Comparison of ENCODE assay signal across 10 cellular contexts in the genomic region with DNA sequence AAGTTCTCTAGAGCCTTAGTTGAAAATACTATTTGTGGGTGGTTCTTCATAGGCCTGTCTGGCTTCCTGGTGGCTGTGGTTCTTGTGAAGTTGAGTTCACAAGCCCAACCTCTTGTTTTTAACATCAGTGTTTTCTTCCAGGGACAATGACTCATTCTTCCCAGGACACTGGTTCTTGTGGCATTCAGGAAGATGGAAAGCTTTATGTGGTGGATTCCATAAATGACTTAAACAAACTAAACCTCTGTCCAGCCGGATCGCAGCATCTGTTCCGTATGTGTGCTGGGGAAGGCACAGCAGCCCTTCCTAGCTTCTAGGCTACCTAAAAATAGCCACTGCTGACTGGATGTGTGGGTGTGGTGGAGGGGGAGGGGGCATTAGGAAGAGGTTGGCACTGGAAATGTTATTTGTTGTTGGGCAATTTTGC. TPM values are rescaled to one million over a fixed set of nuclear protein-coding genes. Genes with fewer than 3 reads are reported as not detected.
DNase-seq lines count a peak whose midpoint lies in the region; ATAC-seq, FAIRE-seq and TF ChIP-seq lines count a peak whose summit lies in the region.
"Had no signal": no experiment of that assay in that cellular context is flagged by ENCODE, and none has a peak within 500 bp of the region (broad histone marks: within the 10 kb centered on the region; RNA-seq: fewer than 3 reads in every experiment).

No MANE protein-coding gene starts in this region.

- H3K4me1 ChIP-seq in A549 (peaks cover 44% of the 10 kb centered on the region), IMR-90 (ENCODE audit: control insufficient read depth, insufficient read depth, low read length) (peaks cover 4% of the 10 kb centered on the region; the same call in 1 of the 2 replicates), HepG2 (ENCODE audit: insufficient read depth, low read length) (peaks cover 8% of the 10 kb centered on the region; the same call in 1 of the 2 replicates), OCI-LY7 (ENCODE audit: insufficient read depth, low read length, poor library complexity, severe bottlenecking) (no peaks in the 10 kb centered on the region)

- H3K36me3 ChIP-seq in IMR-90 (ENCODE audit: control insufficient read depth, insufficient read depth, low read length) (no peaks in the 10 kb centered on the region; the same call in 1 of the 2 replicates), HepG2 (replicated peaks in 1 of 2; ENCODE audit: control insufficient read depth in 1 of 2, insufficient read depth in 2 of 2, low read length in 2 of 2) (no peaks in the 10 kb centered on the region; a peak in 1 of 5 replicates), OCI-LY7 (ENCODE audit: insufficient read depth, low read length) (no peaks in the 10 kb centered on the region; the same call in 1 of the 2 replicates)

- 7% methylated on average over 3 of the region's 3 CpGs for WGBS in A549 (ENCODE audit: missing lambda C conversion rate)
- no CpG with 5 or more reads among the region's 3 CpGs for WGBS in IMR-90 (ENCODE audit: extremely low coverage in 2 of 2, insufficient read length in 1 of 2), 2 experiments
- 84% methylated on average over 3 of the region's 3 CpGs for WGBS in HepG2 (ENCODE audit: low lambda C conversion rate)

- BruUV-seq in IMR-90 (replicated peaks; lab: Mats Ljungman, UMichigan) (no TSS peak), HepG2 (replicated peaks; lab: Mats Ljungman, UMichigan) (no TSS peak), OCI-LY7 (replicated peaks; lab: Mats Ljungman, UMichigan) (no TSS peak)

- H3K27ac ChIP-seq in A549 (peak overlapping the region; percentile 46 to 56; a peak in 5 of 6 replicates), IMR-90 (ENCODE audit: insufficient read depth, low read length) (no peak overlapping the region), coronary artery (peak overlapping the region; percentile 9 to 76), HepG2 (ENCODE audit: extremely low read length, insufficient read depth, low read length) (no peak overlapping the region), OCI-LY7 (ENCODE audit: low read depth, low read length, poor library complexity, severe bottlenecking) (no peak overlapping the region)
- H3K27ac ChIP-seq: C4-2B had no signal

- H3K9me1 ChIP-seq in IMR-90 (ENCODE audit: insufficient read depth, low read length) = peaks cover 11% of the 10 kb centered on the region

- no peaks in the 10 kb centered on the region for H3K27me3 Mint-ChIP-seq in type B pancreatic cell
- H3K27me3 Mint-ChIP-seq in activated T-cell treated with anti-CD3 and anti-CD28 coated beads, Interleukin-2, amount 50 U/mL, for 4 hours (ENCODE audit: low read depth) = no peaks in the 10 kb centered on the region

- TF ChIP-seq RAD21 in A549 (conservative IDR thresholded peaks at IDR 0.05 in 1 of 2, IDR thresholded peaks at IDR 0.05 in 1 of 2) (no peak), IMR-90 (IDR thresholded peaks at IDR 0.05; ENCODE audit: low read length) (no peak), HepG2 (CRISPR knock-in tag; IDR thresholded peaks at IDR 0.05) (no peak)

- no peak overlapping the region for H2AK5ac ChIP-seq in IMR-90 (ENCODE audit: low read depth, low read length)

- H3K14ac ChIP-seq in IMR-90 (replicated peaks; ENCODE audit: low read depth, low read length) = no peak overlapping the region

- dilution Hi-C loops in IMR-90 (cut with HindIII; ENCODE audit: low sequenced_read_pairs, unreplicated experiment) = no loop called here

- no peak overlapping the region for H2AFZ ChIP-seq in IMR-90 (replicated peaks; ENCODE audit: low read length, poor library complexity)
- H2AFZ ChIP-seq in HepG2 (ENCODE audit: low read length) = no peak overlapping the region
- H2AFZ ChIP-seq in OCI-LY7 (ENCODE audit: low read length) = no peak overlapping the region

- no peak overlapping the region for H3K18ac ChIP-seq in IMR-90 (ENCODE audit: low read depth, low read length)

- peak overlapping the region; percentile 6 for H2BK5ac ChIP-seq in IMR-90 (ENCODE audit: low read depth, low read length, poor library complexity, severe bottlenecking)

- no peaks in the 10 kb centered on the region for H3K9me3 ChIP-seq in A549
- no peaks in the 10 kb centered on the region for H3K9me3 ChIP-seq in IMR-90 (ENCODE audit: control insufficient read depth, insufficient read depth, low read length)
- H3K9me3 ChIP-seq in HepG2 (ENCODE audit: low read length) = no peaks in the 10 kb centered on the region
- no peaks in the 10 kb centered on the region for H3K9me3 ChIP-seq in OCI-LY7 (ENCODE audit: low read length)

- H3K23ac ChIP-seq in IMR-90 (ENCODE audit: low read depth, low read length) = no peak overlapping the region

- H3K4ac ChIP-seq in IMR-90 (ENCODE audit: low read depth, low read length) = peak overlapping the region; percentile 22; the same call in 1 of the 2 replicates

- TF ChIP-seq POLR2A in A549 (IDR thresholded peaks at IDR 0.05; ENCODE audit: low read length) (no peak), IMR-90 (IDR thresholded peaks at IDR 0.05; ENCODE audit: low read depth, low read length) (no peak), HepG2 (IDR thresholded peaks at IDR 0.05; ENCODE audit: insufficient read depth in 1 of 2, low read depth in 2 of 2, low read length in 2 of 2) (no peak)

- POLR2A ChIA-PET in A549 (lab: Yijun Ruan, JAX) (interaction anchor here (1.5 to 2.2 kb wide), 2 partner anchors 24 to 34 kb away, joined by 3 to 13 read pairs; partner anchors contain the start of gene IFRD1), IMR-90 (lab: Charles Lee; ENCODE audit: unreplicated experiment) (no interaction called here), HepG2 (lab: Yijun Ruan, JAX) (no interaction called here), OCI-LY7 (lab: Charles Lee) (no interaction called here)

- H4K8ac ChIP-seq in IMR-90 (ENCODE audit: low read depth in 2 of 2, low read length in 2 of 2) = peak overlapping the region in 1 of 2 experiments; percentile 15; a peak in 1 of 4 replicates

- H3K79me2 ChIP-seq in HepG2 (ENCODE audit: insufficient read depth, low read length) (no peaks in the 10 kb centered on the region), OCI-LY7 (ENCODE audit: insufficient read depth, low read depth, low read length) (no peaks in the 10 kb centered on the region)

- intact Hi-C loops in IMR-90 (cut with micrococcal nuclease) = no loop called here
- intact Hi-C loops in HepG2 (cut with micrococcal nuclease; ENCODE audit: unreplicated experiment) = loop anchor here (1.0 kb wide), 1 partner anchor 21 kb away; no protein-coding TSS in a partner anchor
- intact Hi-C loops in OCI-LY7 (cut with micrococcal nuclease; ENCODE audit: unreplicated experiment) = no loop called here

- no peaks in the 10 kb centered on the region for H3K36me3 Mint-ChIP-seq in type B pancreatic cell
- peaks cover under 1% of the 10 kb centered on the region for H3K36me3 Mint-ChIP-seq in activated T-cell treated with anti-CD3 and anti-CD28 coated beads, Interleukin-2, amount 50 U/mL, for 4 hours (ENCODE audit: insufficient read depth)

- ATAC-seq in A549 (peak; percentile 61 to 67; a peak in 5 of 6 replicates), IMR-90 (ENCODE audit: low read depth) (peak; percentile 79), HepG2 (no peak)
- no peak for ATAC-seq in activated T-cell treated with anti-CD3 and anti-CD28 coated beads, Interleukin-2, amount 50 U/mL, for 4 hours
- ATAC-seq: activated T-cell treated with anti-CD3 and anti-CD28 coated beads, Interleukin-2, amount 50 U/mL, for 72 hours had no signal

- no peak overlapping the region for H4K91ac ChIP-seq in IMR-90 (ENCODE audit: insufficient read depth, low read depth, low read length)

- peak overlapping the region; percentile 4 for H2AK9ac ChIP-seq in IMR-90 (replicated peaks; ENCODE audit: low read depth, low read length, poor library complexity)

- H3K27ac Mint-ChIP-seq in type B pancreatic cell = no peak overlapping the region
- H3K27ac Mint-ChIP-seq: activated T-cell treated with anti-CD3 and anti-CD28 coated beads, Interleukin-2, amount 50 U/mL, for 72 hours had no signal

- H3K9me3 Mint-ChIP-seq in type B pancreatic cell = no peaks in the 10 kb centered on the region
- H3K9me3 Mint-ChIP-seq in activated T-cell treated with anti-CD3 and anti-CD28 coated beads, Interleukin-2, amount 50 U/mL, for 4 hours = no peaks in the 10 kb centered on the region
- H3K9me3 Mint-ChIP-seq: activated T-cell treated with anti-CD3 and anti-CD28 coated beads, Interleukin-2, amount 50 U/mL, for 72 hours had no signal

- H4K5ac ChIP-seq in IMR-90 (ENCODE audit: low read depth, low read length) = no peak overlapping the region

- no peak for TF ChIP-seq CTCF in A549 (IDR thresholded peaks at IDR 0.05)
- TF ChIP-seq CTCF in IMR-90 (conservative IDR thresholded peaks at IDR 0.05; ENCODE audit: low read depth, low read length) = no peak
- TF ChIP-seq CTCF in coronary artery (IDR thresholded peaks at IDR 0.05) = no peak
- TF ChIP-seq CTCF in HepG2 (CRISPR knock-in tag; IDR thresholded peaks at IDR 0.05) = no peak
- no peak for TF ChIP-seq CTCF in type B pancreatic cell (conservative IDR thresholded peaks at IDR 0.05)
- TF ChIP-seq CTCF in OCI-LY7 (conservative IDR thresholded peaks at IDR 0.05; ENCODE audit: low read length) = no peak

- peaks cover 0 to 15% of the 10 kb centered on the region in 2 experiments; a peak in 2 of 4 replicates for H3K79me1 ChIP-seq in IMR-90 (ENCODE audit: low read depth in 1 of 2, low read length in 2 of 2)

- H2BK20ac ChIP-seq in IMR-90 (ENCODE audit: low read depth, low read length) = no peak overlapping the region

- H3K4me2 ChIP-seq in A549 (peak overlapping the region; percentile 52), IMR-90 (ENCODE audit: low read depth, low read length) (peak overlapping the region; percentile 32; the same call in 1 of the 2 replicates), HepG2 (ENCODE audit: low read depth, low read length) (no peak overlapping the region), OCI-LY7 (ENCODE audit: low read length) (no peak overlapping the region)

- DNase-seq in A549 (ENCODE audit: low read depth in 1 of 2, low spot score in 1 of 2) (peak; percentile 37 to 81), IMR-90 (peak; percentile 93), coronary artery (ENCODE audit: low spot score) (no peak), HepG2 (ENCODE audit: low spot score) (peak; percentile 68), type B pancreatic cell (ENCODE audit: extremely low spot score, unreplicated experiment) (no peak), OCI-LY7 (ENCODE audit: low spot score) (no peak), midbrain (lab: John Stamatoyannopoulos, UW) (no peak)
- DNase-seq in activated T-cell treated with anti-CD3 and anti-CD28 coated beads, Interleukin-2, amount 50 U/mL, for 4 hours = no peak
- DNase-seq: activated T-cell treated with anti-CD3 and anti-CD28 coated beads, Interleukin-2, amount 50 U/mL, for 72 hours had no signal

- TF ChIP-seq EP300 in A549 (IDR thresholded peaks at IDR 0.05) (no peak), HepG2 (IDR thresholded peaks at IDR 0.05; ENCODE audit: low read depth in 2 of 2, low read length in 2 of 2) (no peak; a peak in 1 of 4 replicates), HepG2 (CRISPR knock-in tag; IDR thresholded peaks at IDR 0.05; ENCODE audit: borderline replicate concordance) (no peak)

- CTCF ChIA-PET in A549 (lab: Yijun Ruan, JAX) = interaction anchor here (0.6 to 2.6 kb wide), 4 partner anchors 7 to 749 kb away, joined by 3 to 13 read pairs (median 4); no protein-coding TSS in a partner anchor
- CTCF ChIA-PET in IMR-90 (lab: Yijun Ruan, JAX) = interaction anchor here (0.6 to 1.4 kb wide), 6 partner anchors 10 to 490 kb away, joined by 3 to 4 read pairs (median 4); no protein-coding TSS in a partner anchor
- CTCF ChIA-PET in HepG2 (lab: Yijun Ruan, JAX; ENCODE audit: low intra/inter-chr PET ratio, low total read pairs) = no interaction called here
- CTCF ChIA-PET in OCI-LY7 (lab: Charles Lee; ENCODE audit: unreplicated experiment) = interaction anchor here (0.6 kb wide), 1 partner anchor 91 kb away, joined by 3 read pairs; no protein-coding TSS in a partner anchor

- peaks cover 9% of the 10 kb centered on the region for H3K4me1 Mint-ChIP-seq in type B pancreatic cell (ENCODE audit: unreplicated experiment)
- peaks cover 7% of the 10 kb centered on the region for H3K4me1 Mint-ChIP-seq in activated T-cell treated with anti-CD3 and anti-CD28 coated beads, Interleukin-2, amount 50 U/mL, for 4 hours (ENCODE audit: low read depth)

- H3K4me3 Mint-ChIP-seq in type B pancreatic cell = no peak overlapping the region
- H3K4me3 Mint-ChIP-seq in activated T-cell treated with anti-CD3 and anti-CD28 coated beads, Interleukin-2, amount 50 U/mL, for 4 hours = no peak overlapping the region
- H3K4me3 Mint-ChIP-seq: activated T-cell treated with anti-CD3 and anti-CD28 coated beads, Interleukin-2, amount 50 U/mL, for 72 hours had no signal

- H3K4me3 ChIP-seq in A549 = no peak overlapping the region
- no peak overlapping the region for H3K4me3 ChIP-seq in IMR-90 (ENCODE audit: insufficient read depth, low read depth, low read length)
- H3K4me3 ChIP-seq in coronary artery = peak overlapping the region; percentile 41
- H3K4me3 ChIP-seq in HepG2 (replicated peaks in 1 of 3; ENCODE audit: insufficient read depth in 1 of 3, low read depth in 2 of 3, low read length in 3 of 3) = no peak overlapping the region
- H3K4me3 ChIP-seq in OCI-LY7 (ENCODE audit: low read depth, low read length, poor library complexity, severe bottlenecking) = no peak overlapping the region

- H4K20me1 ChIP-seq in IMR-90 (ENCODE audit: insufficient read depth, low read length) = peaks cover 13% of the 10 kb centered on the region; the same call in 1 of the 2 replicates
- H4K20me1 ChIP-seq in HepG2 (ENCODE audit: insufficient read depth, low read length) = no peaks in the 10 kb centered on the region
- H4K20me1 ChIP-seq in OCI-LY7 (ENCODE audit: insufficient read depth, low read length) = no peaks in the 10 kb centered on the region

- FAIRE-seq in A549 (lab: Jason Lieb, UNC) = no peak
- no peak for FAIRE-seq in HepG2 (lab: Jason Lieb, UNC)

- no peak overlapping the region for H3K9ac ChIP-seq in IMR-90 (ENCODE audit: low read depth, low read length)
- H3K9ac ChIP-seq in HepG2 (ENCODE audit: insufficient read depth, low read depth, low read length) = no peak overlapping the region

- peak overlapping the region; percentile 38; the same call in 1 of the 3 replicates for H2BK15ac ChIP-seq in IMR-90 (ENCODE audit: low read depth, low read length)

- no peaks in the 10 kb centered on the region for H3K9me2 ChIP-seq in OCI-LY7 (ENCODE audit: insufficient read depth, low read length)

- no peak overlapping the region for H2BK120ac ChIP-seq in IMR-90 (ENCODE audit: low read depth, low read length)

- in situ Hi-C loops in IMR-90 (cut with MboI; ENCODE audit: low sequenced_read_pairs) = no loop called here
- in situ Hi-C loops in HepG2 (cut with HindIII; ENCODE audit: extremely low pct_ligation_motif_present, low pct_unique_long_range_greater_than_20kb) = no loop called here

- no peak overlapping the region for H3K56ac ChIP-seq in IMR-90 (ENCODE audit: extremely low read depth, insufficient read depth, low read length)

- no peaks in the 10 kb centered on the region for H3K27me3 ChIP-seq in IMR-90 (ENCODE audit: control insufficient read depth, insufficient read depth, low read length)
- no peaks in the 10 kb centered on the region for H3K27me3 ChIP-seq in HepG2 (ENCODE audit: control insufficient read depth in 1 of 2, insufficient read depth in 2 of 2, low read length in 2 of 2)

RNA-seq across cellular contexts. Expression of gene LSMEM1, which starts 3.9 kb away (rescaled TPM):
- 1.3 and 1.7 TPM in 2 replicates for polyA plus RNA-seq in A549 (2011; rRNA removed)
- 0.13 TPM in 2 replicates for polyA plus RNA-seq in A549 (2012; cell fraction: cytosol; rRNA removed)
- 0.28 and 1.0 TPM in 2 replicates for polyA plus RNA-seq in A549 (2012; cell fraction: nucleus; rRNA removed)
- 0.97 to 1.7 TPM (median 1.1 TPM) in 3 replicates for polyA plus RNA-seq in A549 (2017; fragmentation: RNase III; extraction: RNeasy Plus Mini Kit Qiagen cat#74134 plus additional on column Dnase treatment)
- 0.29 and 0.58 TPM in 2 replicates for polyA minus RNA-seq in A549 (2011; rRNA and poly(A)+ RNA removed)
- not detected in 2 replicates for total RNA-seq in IMR-90 (2012; rRNA removed)
- polyA plus RNA-seq in IMR-90 (2012; rRNA removed) = 0.56 and 0.68 TPM in 2 replicates
- polyA plus RNA-seq in IMR-90 (2012; cell fraction: cytosol; rRNA removed) = 0.03 and 0.04 TPM in 2 replicates
- polyA plus RNA-seq in IMR-90 (2012; cell fraction: nucleus; rRNA removed; ENCODE audit: low replicate concordance) = 0.27 and 2.8 TPM in 2 replicates
- total RNA-seq in HepG2 (2016; rRNA removed; fragmentation: Illumina TruSeq; extraction: Trizol) = 0.62 and 1.2 TPM in 2 replicates
- 0.10 and 0.26 TPM in 2 replicates for total RNA-seq in HepG2 (2016; cell fraction: cytosol; rRNA removed; fragmentation: Illumina TruSeq; extraction: Trizol; ENCODE audit: low read depth)
- total RNA-seq in HepG2 (2016; cell fraction: insoluble cytoplasmic fraction; rRNA removed; fragmentation: Illumina TruSeq; extraction: Trizol) = 0.49 and 1.2 TPM in 2 replicates
- 0.28 and 0.83 TPM in 2 replicates for total RNA-seq in HepG2 (2016; cell fraction: membrane; rRNA removed; fragmentation: Illumina TruSeq; extraction: Trizol)
- 2.8 and 3.6 TPM in 2 replicates for total RNA-seq in HepG2 (2016; cell fraction: nucleus; rRNA removed; fragmentation: Illumina TruSeq; extraction: Trizol)
- 1.3 and 1.4 TPM in 2 replicates for polyA plus RNA-seq in HepG2 (2011; rRNA removed)
- polyA plus RNA-seq in HepG2 (2011; cell fraction: cytosol; rRNA removed) = 0.09 and 0.18 TPM in 2 replicates
- 2.3 and 3.4 TPM in 2 replicates for polyA plus RNA-seq in HepG2 (2011; cell fraction: nucleus; rRNA removed)
- polyA plus RNA-seq in HepG2 (2012) = 0.97 and 2.1 TPM in 2 replicates
- 0.11 and 0.19 TPM in 2 replicates for polyA plus RNA-seq in HepG2 (2016; cell fraction: cytosol; fragmentation: Illumina TruSeq; extraction: Trizol; ENCODE audit: low read depth)
- polyA plus RNA-seq in HepG2 (2016; cell fraction: insoluble cytoplasmic fraction; fragmentation: Illumina TruSeq; extraction: Trizol; ENCODE audit: low read depth) = 0.66 and 1.6 TPM in 2 replicates
- polyA plus RNA-seq in HepG2 (2016; cell fraction: membrane; fragmentation: Illumina TruSeq; extraction: Trizol; ENCODE audit: low read depth) = 0.25 and 0.36 TPM in 2 replicates
- 10.1 and 12.3 TPM in 2 replicates for polyA plus RNA-seq in HepG2 (2016; cell fraction: nucleus; fragmentation: Illumina TruSeq; extraction: Trizol; ENCODE audit: insufficient read depth, low read depth)
- polyA minus RNA-seq in HepG2 (2011; rRNA and poly(A)+ RNA removed; ENCODE audit: low replicate concordance) = 0.49 TPM in 1 of 2 replicates, not detected in the other
- not detected in 2 replicates for polyA minus RNA-seq in HepG2 (2011; cell fraction: cytosol; rRNA and poly(A)+ RNA removed)
- polyA minus RNA-seq in HepG2 (2011; cell fraction: nucleus; rRNA and poly(A)+ RNA removed) = 5.8 and 6.1 TPM in 2 replicates
- total RNA-seq in type B pancreatic cell (ENCODE audit: low replicate concordance) = 0.98 and 1.9 TPM in 2 replicates
- total RNA-seq in OCI-LY7 (2014; rRNA removed; shearing (Covaris generic)) = 0.31 and 0.32 TPM in 2 replicates
- 1.5 and 1.9 TPM in 2 replicates for total RNA-seq in OCI-LY7 (2022)
- total RNA-seq in activated T-cell treated with anti-CD3 and anti-CD28 coated beads, Interleukin-2, amount 50 U/mL, for 4 hours = under 1 TPM; 0.51 to 0.82 (median 0.63) TPM

RNA-seq across cellular contexts. Expression of gene IFRD1, which starts 34.4 kb away (rescaled TPM):
- 95.1 and 129 TPM in 2 replicates for polyA plus RNA-seq in A549 (2011; rRNA removed)
- 29.7 and 34.1 TPM in 2 replicates for polyA plus RNA-seq in A549 (2012; cell fraction: cytosol; rRNA removed)
- polyA plus RNA-seq in A549 (2012; cell fraction: nucleus; rRNA removed) = 35.2 and 36.9 TPM in 2 replicates
- 38.8 to 42.7 TPM (median 40.2 TPM) in 3 replicates for polyA plus RNA-seq in A549 (2017; fragmentation: RNase III; extraction: RNeasy Plus Mini Kit Qiagen cat#74134 plus additional on column Dnase treatment)
- polyA minus RNA-seq in A549 (2011; rRNA and poly(A)+ RNA removed) = 26.4 and 30.7 TPM in 2 replicates
- 18.3 and 24.2 TPM in 2 replicates for total RNA-seq in IMR-90 (2012; rRNA removed)
- 16.6 and 25.3 TPM in 2 replicates for polyA plus RNA-seq in IMR-90 (2012; rRNA removed)
- 4.5 and 4.9 TPM in 2 replicates for polyA plus RNA-seq in IMR-90 (2012; cell fraction: cytosol; rRNA removed)
- polyA plus RNA-seq in IMR-90 (2012; cell fraction: nucleus; rRNA removed; ENCODE audit: low replicate concordance) = 10.1 and 62.2 TPM in 2 replicates
- total RNA-seq in HepG2 (2016; rRNA removed; fragmentation: Illumina TruSeq; extraction: Trizol) = 55.0 and 55.5 TPM in 2 replicates
- 9.5 and 10.7 TPM in 2 replicates for total RNA-seq in HepG2 (2016; cell fraction: cytosol; rRNA removed; fragmentation: Illumina TruSeq; extraction: Trizol; ENCODE audit: low read depth)
- total RNA-seq in HepG2 (2016; cell fraction: insoluble cytoplasmic fraction; rRNA removed; fragmentation: Illumina TruSeq; extraction: Trizol) = 56.9 and 60.9 TPM in 2 replicates
- total RNA-seq in HepG2 (2016; cell fraction: membrane; rRNA removed; fragmentation: Illumina TruSeq; extraction: Trizol) = 23.2 and 23.9 TPM in 2 replicates
- total RNA-seq in HepG2 (2016; cell fraction: nucleus; rRNA removed; fragmentation: Illumina TruSeq; extraction: Trizol) = 81.6 and 82.4 TPM in 2 replicates
- 45.9 and 50.9 TPM in 2 replicates for polyA plus RNA-seq in HepG2 (2011; rRNA removed)
- polyA plus RNA-seq in HepG2 (2011; cell fraction: cytosol; rRNA removed) = 18.4 and 29.0 TPM in 2 replicates
- 34.1 and 35.0 TPM in 2 replicates for polyA plus RNA-seq in HepG2 (2011; cell fraction: nucleus; rRNA removed)
- 40.2 and 62.6 TPM in 2 replicates for polyA plus RNA-seq in HepG2 (2012)
- polyA plus RNA-seq in HepG2 (2016; cell fraction: cytosol; fragmentation: Illumina TruSeq; extraction: Trizol; ENCODE audit: low read depth) = 5.7 and 6.2 TPM in 2 replicates
- polyA plus RNA-seq in HepG2 (2016; cell fraction: insoluble cytoplasmic fraction; fragmentation: Illumina TruSeq; extraction: Trizol; ENCODE audit: low read depth) = 46.7 and 52.1 TPM in 2 replicates
- polyA plus RNA-seq in HepG2 (2016; cell fraction: membrane; fragmentation: Illumina TruSeq; extraction: Trizol; ENCODE audit: low read depth) = 11.7 and 12.5 TPM in 2 replicates
- polyA plus RNA-seq in HepG2 (2016; cell fraction: nucleus; fragmentation: Illumina TruSeq; extraction: Trizol; ENCODE audit: insufficient read depth, low read depth) = 75.5 and 78.6 TPM in 2 replicates
- polyA minus RNA-seq in HepG2 (2011; rRNA and poly(A)+ RNA removed; ENCODE audit: low replicate concordance) = 25.6 and 26.3 TPM in 2 replicates
- 18.1 and 20.8 TPM in 2 replicates for polyA minus RNA-seq in HepG2 (2011; cell fraction: cytosol; rRNA and poly(A)+ RNA removed)
- 140 and 146 TPM in 2 replicates for polyA minus RNA-seq in HepG2 (2011; cell fraction: nucleus; rRNA and poly(A)+ RNA removed)
- 78.4 and 93.1 TPM in 2 replicates for total RNA-seq in type B pancreatic cell (ENCODE audit: low replicate concordance)
- total RNA-seq in OCI-LY7 (2014; rRNA removed; shearing (Covaris generic)) = 49.1 and 54.9 TPM in 2 replicates
- total RNA-seq in OCI-LY7 (2022) = 65.6 and 82.2 TPM in 2 replicates
- 10 to 100 TPM; 83.5 to 90.2 (median 86.8) TPM for total RNA-seq in activated T-cell treated with anti-CD3 and anti-CD28 coated beads, Interleukin-2, amount 50 U/mL, for 4 hours

Comparison
In these comparisons a context has a peak if more than half of its experiments do, and no peak if none do; other contexts are left out.
1. ATAC-seq: peak in A549 (2 of 2) and IMR-90 (single experiment); none in HepG2 (single experiment) and activated T-cell treated with anti-CD3 and anti-CD28 coated beads, Interleukin-2, amount 50 U/mL, for 4 hours (0 of 2).
2. DNase-seq: peak in A549 (2 of 2), IMR-90 (single experiment) and HepG2 (single experiment); none in coronary artery (single experiment), type B pancreatic cell (single experiment), OCI-LY7 (single experiment), activated T-cell treated with anti-CD3 and anti-CD28 coated beads, Interleukin-2, amount 50 U/mL, for 4 hours (single experiment) and midbrain (single experiment).
3. H3K27ac ChIP-seq: peak in A549 (2 of 2) and coronary artery (2 of 2); none in IMR-90 (single experiment), HepG2 (single experiment) and OCI-LY7 (single experiment).
4. H3K4me2 ChIP-seq: peak in A549 (single experiment) and IMR-90 (single experiment); none in HepG2 (single experiment) and OCI-LY7 (single experiment).
5. Of the 38 proteins assayed by ChIP-seq in both HepG2 and A549: peak only in HepG2: none; only in A549: JUNB; in both: FOSL2; in neither: 36.